Comparison of ENCODE assay signal across 9 cellular contexts in genomic region chr4:155371432-155372043, GRCh38. TPM values are rescaled to one million over a fixed set of nuclear protein-coding genes. Genes with fewer than 3 reads are reported as not detected.
DNase-seq lines count a peak whose midpoint lies in the region; ATAC-seq and TF ChIP-seq lines count a peak whose summit lies in the region.
"Had no signal": no experiment of that assay in that cellular context is flagged by ENCODE, and none has a peak within 500 bp of the region (broad histone marks: within the 10 kb centered on the region; RNA-seq: fewer than 3 reads in every experiment).

No MANE protein-coding gene starts in this region.

- H3K36me3 Mint-ChIP-seq in T-helper 2 cell treated with Interferon-gamma antibody and Interleukin-4, amounts not matched to agents 5 μg/mL and 100 μg/mL, for 36 hours (ENCODE audit: low read depth): no peaks in the 10 kb centered on the region
- H3K36me3 Mint-ChIP-seq in Calu3 (ENCODE audit: insufficient read depth, unreplicated experiment): peaks cover 8% of the 10 kb centered on the region

- H3K4me1 Mint-ChIP-seq in T-helper 2 cell treated with Interferon-gamma antibody and Interleukin-4, amounts not matched to agents 5 μg/mL and 100 μg/mL, for 36 hours (ENCODE audit: low read depth): peaks cover 16% of the 10 kb centered on the region
- no peaks in the 10 kb centered on the region for H3K4me1 Mint-ChIP-seq in Calu3 (ENCODE audit: low read depth, unreplicated experiment)

- intact Hi-C loops in Calu3 (cut with micrococcal nuclease; ENCODE audit: unreplicated experiment): loop anchor here (2.0 to 5.0 kb wide), 2 partner anchors 389 to 564 kb away; no protein-coding TSS in a partner anchor

- CTCF ChIA-PET in Calu3 (lab: Charles Lee): no interaction called here

- no peak overlapping the region for H3K4me3 ChIP-seq in fibroblast of villous mesenchyme (ENCODE audit: low read depth, low read length)
- H3K4me3 ChIP-seq: lung had no signal

- peak; percentile 50 for TF ChIP-seq CTCF in fibroblast of villous mesenchyme (IDR thresholded peaks at IDR 0.05; ENCODE audit: insufficient read depth, low read depth, low read length)
- no peak for TF ChIP-seq CTCF in Calu3 (IDR thresholded peaks at IDR 0.05; ENCODE audit: unreplicated experiment)

- DNase-seq in EH (ENCODE audit: low read depth) (peak; percentile 39), RKO (ENCODE audit: low spot score) (peak; percentile 54), fibroblast of villous mesenchyme (ENCODE audit: low read depth) (peak; percentile 33), Calu3 (no peak), putamen (ENCODE audit: low spot score) (no peak)
- no peak for DNase-seq in T-helper 2 cell treated with Interferon-gamma antibody and Interleukin-4, amounts not matched to agents 5 μg/mL and 100 μg/mL, for 36 hours (ENCODE audit: low spot score)
- no peak for DNase-seq in activated T-cell treated with anti-CD3 and anti-CD28 coated beads, Interleukin-2, amount 50 U/mL, for 48 hours

- H3K4me3 Mint-ChIP-seq in T-helper 2 cell treated with Interferon-gamma antibody and Interleukin-4, amounts not matched to agents 5 μg/mL and 100 μg/mL, for 36 hours: no peak overlapping the region
- H3K4me3 Mint-ChIP-seq in Calu3 (ENCODE audit: low read depth, unreplicated experiment): no peak overlapping the region

- H3K9me3 Mint-ChIP-seq in T-helper 2 cell treated with Interferon-gamma antibody and Interleukin-4, amounts not matched to agents 5 μg/mL and 100 μg/mL, for 36 hours: no peaks in the 10 kb centered on the region
- H3K9me3 Mint-ChIP-seq in Calu3 (ENCODE audit: low read depth, unreplicated experiment): no peaks in the 10 kb centered on the region

- no peaks in the 10 kb centered on the region for H3K27me3 Mint-ChIP-seq in T-helper 2 cell treated with Interferon-gamma antibody and Interleukin-4, amounts not matched to agents 5 μg/mL and 100 μg/mL, for 36 hours (ENCODE audit: low read depth)
- H3K27me3 Mint-ChIP-seq in Calu3 (ENCODE audit: unreplicated experiment): no peaks in the 10 kb centered on the region

- no peak overlapping the region for H3K27ac Mint-ChIP-seq in T-helper 2 cell treated with Interferon-gamma antibody and Interleukin-4, amounts not matched to agents 5 μg/mL and 100 μg/mL, for 36 hours
- H3K27ac Mint-ChIP-seq in Calu3 (ENCODE audit: unreplicated experiment): no peak overlapping the region

- no TSS peak for BruUV-seq in Calu3 (replicated peaks; lab: Mats Ljungman, UMichigan)

- peak; percentile 33 for ATAC-seq in HG02938 (IDR thresholded peaks at IDR 0.05; ENCODE audit: unreplicated experiment)

RNA-seq across cellular contexts. Expression of gene MAP9, which starts 5.2 kb away (rescaled TPM):
- total RNA-seq in fibroblast of villous mesenchyme (11.3 and 17.7 TPM in 2 replicates), Calu3 (2022) (9.4 and 10.3 TPM in 2 replicates)

Comparison
In these comparisons a context has a peak if more than half of its experiments do, and no peak if none do; other contexts are left out.
1. DNase-seq: peak in EH (single experiment), RKO (single experiment) and fibroblast of villous mesenchyme (single experiment); none in T-helper 2 cell treated with Interferon-gamma antibody and Interleukin-4, amounts not matched to agents 5 μg/mL and 100 μg/mL, for 36 hours (single experiment), activated T-cell treated with anti-CD3 and anti-CD28 coated beads, Interleukin-2, amount 50 U/mL, for 48 hours (0 of 2), Calu3 (single experiment) and putamen (single experiment).